In the genomic region with DNA sequence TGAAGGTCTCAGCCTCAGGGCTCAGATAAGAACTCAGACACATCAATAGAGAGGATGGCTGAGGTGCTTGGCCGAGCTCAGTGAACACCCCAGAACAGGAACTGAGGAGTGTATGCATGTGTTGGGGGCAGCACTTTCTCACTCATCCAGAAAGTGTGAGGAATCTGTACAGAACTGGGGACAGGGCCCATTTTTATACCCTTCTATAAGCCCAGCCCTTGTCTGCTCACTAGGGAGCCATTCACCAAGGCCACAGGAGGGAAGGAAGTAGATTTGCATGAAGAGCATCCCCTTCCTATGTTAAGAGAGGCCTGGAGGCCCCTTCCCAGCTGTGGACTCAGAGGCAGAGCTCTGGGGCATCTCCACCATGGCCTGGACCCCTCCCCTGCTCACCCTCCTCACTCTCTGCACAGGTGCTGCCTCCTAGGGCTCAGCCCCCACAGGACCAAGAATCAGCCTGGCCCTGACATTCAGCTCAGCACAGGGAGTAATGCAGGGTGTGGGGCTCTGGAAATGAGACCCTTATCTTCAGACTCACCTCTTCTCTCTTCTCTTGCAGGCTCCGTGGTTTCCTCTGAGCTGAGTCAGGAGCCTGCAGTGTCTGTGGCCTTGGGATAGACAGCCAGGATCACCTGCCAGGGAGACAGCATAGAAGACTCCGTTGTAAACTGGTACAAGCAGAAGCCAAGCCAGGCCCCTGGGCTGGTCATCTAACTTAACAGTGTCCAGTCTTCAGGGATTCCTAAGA, we compare ENCODE assay signal across 1 cellular context.
TF ChIP-seq lines count a peak whose summit lies in the region.

No MANE protein-coding gene starts in this region.

TF ChIP-seq in WTC11, 78 proteins besides CTCF, POLR2A, EP300 and RAD21 (continued from another document):
- TF ChIP-seq, protein P1, sequence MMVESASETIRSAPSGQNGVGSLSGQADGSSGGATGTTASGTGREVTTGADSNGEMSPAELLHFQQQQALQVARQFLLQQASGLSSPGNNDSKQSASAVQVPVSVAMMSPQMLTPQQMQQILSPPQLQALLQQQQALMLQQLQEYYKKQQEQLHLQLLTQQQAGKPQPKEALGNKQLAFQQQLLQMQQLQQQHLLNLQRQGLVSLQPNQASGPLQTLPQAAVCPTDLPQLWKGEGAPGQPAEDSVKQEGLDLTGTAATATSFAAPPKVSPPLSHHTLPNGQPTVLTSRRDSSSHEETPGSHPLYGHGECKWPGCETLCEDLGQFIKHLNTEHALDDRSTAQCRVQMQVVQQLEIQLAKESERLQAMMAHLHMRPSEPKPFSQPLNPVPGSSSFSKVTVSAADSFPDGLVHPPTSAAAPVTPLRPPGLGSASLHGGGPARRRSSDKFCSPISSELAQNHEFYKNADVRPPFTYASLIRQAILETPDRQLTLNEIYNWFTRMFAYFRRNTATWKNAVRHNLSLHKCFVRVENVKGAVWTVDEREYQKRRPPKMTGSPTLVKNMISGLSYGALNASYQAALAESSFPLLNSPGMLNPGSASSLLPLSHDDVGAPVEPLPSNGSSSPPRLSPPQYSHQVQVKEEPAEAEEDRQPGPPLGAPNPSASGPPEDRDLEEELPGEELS (CRISPR knock-in tag; IDR thresholded peaks at IDR 0.05), result no peak
- TF ChIP-seq ZBTB21 (CRISPR knock-in tag; IDR thresholded peaks at IDR 0.05; ENCODE audit: borderline replicate concordance), result no peak
